Comparison of ENCODE assay signal across 11 cellular contexts in the genomic region with DNA sequence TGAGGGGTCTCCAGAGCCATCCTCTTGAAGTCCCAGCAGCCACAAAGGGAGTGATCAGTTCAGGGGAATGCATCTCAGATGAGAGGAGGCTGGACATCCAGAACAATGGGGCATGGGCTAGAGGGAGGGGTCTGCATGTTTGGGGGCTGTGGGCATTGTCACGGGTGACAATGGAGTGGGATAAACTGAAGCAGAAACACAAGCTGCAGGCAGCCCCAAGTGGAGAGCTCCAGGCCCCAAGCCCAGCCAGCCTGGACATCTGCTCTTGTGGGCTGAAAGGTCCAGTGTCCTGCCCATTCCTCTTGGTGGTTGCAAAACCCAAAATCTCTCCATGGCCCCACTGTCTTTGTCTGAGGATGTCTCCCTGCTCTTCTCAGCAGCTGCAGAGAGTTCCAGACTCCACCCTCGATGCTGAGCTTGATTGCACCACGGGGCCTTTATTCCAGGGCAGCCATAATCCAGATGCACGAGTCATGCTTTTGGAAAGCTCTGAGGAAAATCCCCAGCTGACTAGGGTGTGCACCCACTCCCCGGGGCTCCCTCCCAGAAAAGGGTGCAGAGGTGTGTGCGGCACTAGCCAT.
DNase-seq lines count a peak whose midpoint lies in the region; ATAC-seq lines count a peak whose summit lies in the region.
"Had no signal": no experiment of that assay in that cellular context is flagged by ENCODE, and none has a peak within 500 bp of the region (broad histone marks: within the 10 kb centered on the region; RNA-seq: fewer than 3 reads in every experiment).

No MANE protein-coding gene starts in this region.

- peaks cover 0 to 82% (median 80%) of the 10 kb centered on the region in 5 donors for H3K36me3 ChIP-seq in subcutaneous abdominal adipose tissue (ENCODE audit: control insufficient read depth in 5 of 5, insufficient read depth in 5 of 5, low read length in 5 of 5)

- H3K9ac ChIP-seq in subcutaneous abdominal adipose tissue (ENCODE audit: low read length in 5 of 5), result no peak overlapping the region

- peak overlapping the region; percentile 72 for H3K27ac ChIP-seq in cingulate gyrus (ENCODE audit: low read depth, low read length)
- peak overlapping the region; percentile 76 for H3K27ac ChIP-seq in subcutaneous abdominal adipose tissue (ENCODE audit: low read depth, low read length)

- no peaks in the 10 kb centered on the region for H3K27me3 ChIP-seq in subcutaneous abdominal adipose tissue (ENCODE audit: control insufficient read depth in 5 of 5, insufficient read depth in 4 of 5, low read length in 5 of 5)

- H3K4me1 ChIP-seq in subcutaneous abdominal adipose tissue (ENCODE audit: control insufficient read depth in 5 of 5, insufficient read depth in 5 of 5, low read length in 5 of 5), result peaks cover 36 to 99% (median 98%) of the 10 kb centered on the region in 5 donors

- peak; percentile 48 for DNase-seq in HCEC 1CT
- DNase-seq in iris pigment epithelial cell (ENCODE audit: low read depth), result peak; percentile 55
- no peak for DNase-seq in activated CD8-positive, alpha-beta memory T cell treated with anti-CD3 and anti-CD28 coated beads, Interleukin-2, amount 50 U/mL, for 48 hours
- no peak for DNase-seq in NCI-H187 (lab: John Stamatoyannopoulos, UW)
- no peak for DNase-seq in NK-92 (lab: John Stamatoyannopoulos, UW; ENCODE audit: unreplicated experiment)
- DNase-seq: erythroblast, NCI-H82 had no signal

- H3K9me3 ChIP-seq in subcutaneous abdominal adipose tissue (ENCODE audit: control insufficient read depth in 5 of 5, low read length in 5 of 5), result no peaks in the 10 kb centered on the region

- H3K4me3 ChIP-seq in subcutaneous abdominal adipose tissue (ENCODE audit: low read depth in 1 of 5, low read length in 5 of 5), result peak overlapping the region in 1 of 5 donors; percentile 36

- no peak for ATAC-seq in HG02571 (IDR thresholded peaks at IDR 0.05; ENCODE audit: unreplicated experiment)
- ATAC-seq: natural killer cell treated with Interleukin-12 subunit alpha and Interleukin-12 subunit beta and Interleukin-15 and Interleukin-18, amount 100 ng/mL, for 72 hours had no signal

Comparison
In these comparisons a context has a peak if more than half of its experiments do, and no peak if none do; other contexts are left out.
1. DNase-seq: peak in HCEC 1CT (single experiment) and iris pigment epithelial cell (single experiment); none in activated CD8-positive, alpha-beta memory T cell treated with anti-CD3 and anti-CD28 coated beads, Interleukin-2, amount 50 U/mL, for 48 hours (single experiment), NCI-H187 (0 of 2) and NK-92 (single experiment).